18 cellular contexts compared by ENCODE assay signal in genomic region chr3:63442918-63443317, GRCh38.
DNase-seq lines count a peak whose midpoint lies in the region; ATAC-seq, FAIRE-seq and TF ChIP-seq lines count a peak whose summit lies in the region.
"Had no signal": no experiment of that assay in that cellular context is flagged by ENCODE, and none has a peak within 500 bp of the region (broad histone marks: within the 10 kb centered on the region; RNA-seq: fewer than 3 reads in every experiment).

No MANE protein-coding gene starts in this region.

- peak overlapping the region; percentile 5; the same call in 1 of the 2 replicates for H3K4me3 Mint-ChIP-seq in WTC11
- H3K4me3 Mint-ChIP-seq: CD4-positive, alpha-beta memory T cell had no signal

- H3K9me3 Mint-ChIP-seq in WTC11, result no peaks in the 10 kb centered on the region

- no peak for FAIRE-seq in GM19239 (lab: Jason Lieb, UNC)
- FAIRE-seq: A204.1, GM12892, RCC 7860 had no signal

- no peaks in the 10 kb centered on the region for H3K36me3 Mint-ChIP-seq in WTC11
- H3K36me3 Mint-ChIP-seq: CD4-positive, alpha-beta memory T cell had no signal

- POLR2A ChIA-PET in WTC11 (lab: Charles Lee), result no interaction called here

- peak; percentile 7 for DNase-seq in NCI-H748 (lab: John Stamatoyannopoulos, UW; ENCODE audit: unreplicated experiment)
- no peak for DNase-seq in NCI-H748 treated with DMSO at 0.1 percent for 48 hours (lab: John Stamatoyannopoulos, UW)
- DNase-seq in WTC11 (ENCODE audit: low spot score), result peak; percentile 14
- peak; percentile 73 for DNase-seq in left kidney (ENCODE audit: low read depth, low spot score)
- DNase-seq in Right ventricle myocardium superior, result no peak
- DNase-seq in GM13977 (ENCODE audit: low spot score), result no peak
- DNase-seq in GM19239 (ENCODE audit: insufficient read length, low spot score), result no peak
- DNase-seq: CD4-positive, alpha-beta memory T cell; DMS53; HCEC 1CT; KG1; NCI-H1417 treated with DMSO at 0.1 percent for 48 hours; NCI-H2029; NCI-H524 had no signal

- peak overlapping the region; percentile 67 for H3K27ac Mint-ChIP-seq in WTC11
- H3K27ac Mint-ChIP-seq: CD4-positive, alpha-beta memory T cell had no signal

- intact Hi-C loops in Right ventricle myocardium superior (cut with DNase I), result no loop called here

- peaks cover 86% of the 10 kb centered on the region for H3K4me1 Mint-ChIP-seq in WTC11

- no peak for TF ChIP-seq CTCF in WTC11 (IDR thresholded peaks at IDR 0.05)
- no peak for TF ChIP-seq CTCF in GM13977 (IDR thresholded peaks at IDR 0.05; ENCODE audit: extremely low read depth, insufficient read depth, missing control alignments)

- peak; percentile 65 for ATAC-seq in WTC11
- no peak for ATAC-seq in Right ventricle myocardium superior (ENCODE audit: poor library complexity)
- ATAC-seq: Right ventricle myocardium inferior had no signal

- in situ Hi-C loops in GM13977 (cut with MboI; ENCODE audit: low pct_unique_long_range_greater_than_20kb, low sequenced_read_pairs, unreplicated experiment), result no loop called here

- H3K27me3 Mint-ChIP-seq in WTC11 (ENCODE audit: low read depth), result no peaks in the 10 kb centered on the region

- CTCF ChIA-PET in WTC11 (lab: Charles Lee), result no interaction called here

TF ChIP-seq in WTC11, 78 proteins besides CTCF, POLR2A, EP300 and RAD21 (continues in another document):
- TF ChIP-seq ZBTB21 (CRISPR knock-in tag; IDR thresholded peaks at IDR 0.05; ENCODE audit: borderline replicate concordance) (no peak), SMAD4 (CRISPR knock-in tag; IDR thresholded peaks at IDR 0.05) (no peak), ZBTB43 (CRISPR knock-in tag; IDR thresholded peaks at IDR 0.05) (no peak), EMX1 (CRISPR knock-in tag; IDR thresholded peaks at IDR 0.05) (no peak), GTF2I (CRISPR knock-in tag; conservative IDR thresholded peaks at IDR 0.05) (no peak), CBFB (CRISPR knock-in tag; IDR thresholded peaks at IDR 0.05; ENCODE audit: low read depth) (no peak), ZNF317 (CRISPR knock-in tag; IDR thresholded peaks at IDR 0.05; ENCODE audit: borderline replicate concordance, low read depth) (no peak), NR2C2 (CRISPR knock-in tag; IDR thresholded peaks at IDR 0.05) (no peak), ATF1 (CRISPR knock-in tag; IDR thresholded peaks at IDR 0.05) (no peak), ELF4 (CRISPR knock-in tag; IDR thresholded peaks at IDR 0.05; ENCODE audit: low read depth) (no peak), ZNF532 (CRISPR knock-in tag; IDR thresholded peaks at IDR 0.05; ENCODE audit: borderline replicate concordance) (no peak), SMAD3 (CRISPR knock-in tag; IDR thresholded peaks at IDR 0.05; ENCODE audit: borderline replicate concordance) (no peak)
- TF ChIP-seq, protein P1, sequence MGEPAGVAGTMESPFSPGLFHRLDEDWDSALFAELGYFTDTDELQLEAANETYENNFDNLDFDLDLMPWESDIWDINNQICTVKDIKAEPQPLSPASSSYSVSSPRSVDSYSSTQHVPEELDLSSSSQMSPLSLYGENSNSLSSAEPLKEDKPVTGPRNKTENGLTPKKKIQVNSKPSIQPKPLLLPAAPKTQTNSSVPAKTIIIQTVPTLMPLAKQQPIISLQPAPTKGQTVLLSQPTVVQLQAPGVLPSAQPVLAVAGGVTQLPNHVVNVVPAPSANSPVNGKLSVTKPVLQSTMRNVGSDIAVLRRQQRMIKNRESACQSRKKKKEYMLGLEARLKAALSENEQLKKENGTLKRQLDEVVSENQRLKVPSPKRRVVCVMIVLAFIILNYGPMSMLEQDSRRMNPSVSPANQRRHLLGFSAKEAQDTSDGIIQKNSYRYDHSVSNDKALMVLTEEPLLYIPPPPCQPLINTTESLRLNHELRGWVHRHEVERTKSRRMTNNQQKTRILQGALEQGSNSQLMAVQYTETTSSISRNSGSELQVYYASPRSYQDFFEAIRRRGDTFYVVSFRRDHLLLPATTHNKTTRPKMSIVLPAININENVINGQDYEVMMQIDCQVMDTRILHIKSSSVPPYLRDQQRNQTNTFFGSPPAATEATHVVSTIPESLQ (CRISPR knock-in tag; IDR thresholded peaks at IDR 0.05), result no peak
- TF ChIP-seq, protein P2, sequence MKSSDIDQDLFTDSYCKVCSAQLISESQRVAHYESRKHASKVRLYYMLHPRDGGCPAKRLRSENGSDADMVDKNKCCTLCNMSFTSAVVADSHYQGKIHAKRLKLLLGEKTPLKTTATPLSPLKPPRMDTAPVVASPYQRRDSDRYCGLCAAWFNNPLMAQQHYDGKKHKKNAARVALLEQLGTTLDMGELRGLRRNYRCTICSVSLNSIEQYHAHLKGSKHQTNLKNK (CRISPR knock-in tag; IDR thresholded peaks at IDR 0.05), result no peak
- TF ChIP-seq, protein P3, sequence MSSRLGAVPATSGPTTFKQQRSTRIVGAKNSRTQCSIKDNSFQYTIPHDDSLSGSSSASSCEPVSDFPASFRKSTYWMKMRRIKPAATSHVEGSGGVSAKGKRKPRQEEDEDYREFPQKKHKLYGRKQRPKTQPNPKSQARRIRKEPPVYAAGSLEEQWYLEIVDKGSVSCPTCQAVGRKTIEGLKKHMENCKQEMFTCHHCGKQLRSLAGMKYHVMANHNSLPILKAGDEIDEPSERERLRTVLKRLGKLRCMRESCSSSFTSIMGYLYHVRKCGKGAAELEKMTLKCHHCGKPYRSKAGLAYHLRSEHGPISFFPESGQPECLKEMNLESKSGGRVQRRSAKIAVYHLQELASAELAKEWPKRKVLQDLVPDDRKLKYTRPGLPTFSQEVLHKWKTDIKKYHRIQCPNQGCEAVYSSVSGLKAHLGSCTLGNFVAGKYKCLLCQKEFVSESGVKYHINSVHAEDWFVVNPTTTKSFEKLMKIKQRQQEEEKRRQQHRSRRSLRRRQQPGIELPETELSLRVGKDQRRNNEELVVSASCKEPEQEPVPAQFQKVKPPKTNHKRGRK (CRISPR knock-in tag; IDR thresholded peaks at IDR 0.05; ENCODE audit: borderline replicate concordance), result no peak
- TF ChIP-seq, protein P4, sequence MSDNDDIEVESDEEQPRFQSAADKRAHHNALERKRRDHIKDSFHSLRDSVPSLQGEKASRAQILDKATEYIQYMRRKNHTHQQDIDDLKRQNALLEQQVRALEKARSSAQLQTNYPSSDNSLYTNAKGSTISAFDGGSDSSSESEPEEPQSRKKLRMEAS (CRISPR knock-in tag; IDR thresholded peaks at IDR 0.05), result no peak
- TF ChIP-seq, protein P5, sequence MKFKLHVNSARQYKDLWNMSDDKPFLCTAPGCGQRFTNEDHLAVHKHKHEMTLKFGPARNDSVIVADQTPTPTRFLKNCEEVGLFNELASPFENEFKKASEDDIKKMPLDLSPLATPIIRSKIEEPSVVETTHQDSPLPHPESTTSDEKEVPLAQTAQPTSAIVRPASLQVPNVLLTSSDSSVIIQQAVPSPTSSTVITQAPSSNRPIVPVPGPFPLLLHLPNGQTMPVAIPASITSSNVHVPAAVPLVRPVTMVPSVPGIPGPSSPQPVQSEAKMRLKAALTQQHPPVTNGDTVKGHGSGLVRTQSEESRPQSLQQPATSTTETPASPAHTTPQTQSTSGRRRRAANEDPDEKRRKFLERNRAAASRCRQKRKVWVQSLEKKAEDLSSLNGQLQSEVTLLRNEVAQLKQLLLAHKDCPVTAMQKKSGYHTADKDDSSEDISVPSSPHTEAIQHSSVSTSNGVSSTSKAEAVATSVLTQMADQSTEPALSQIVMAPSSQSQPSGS (CRISPR knock-in tag; IDR thresholded peaks at IDR 0.05; ENCODE audit: borderline replicate concordance, low read depth), result no peak

Comparison
In these comparisons a context has a peak if more than half of its experiments do, and no peak if none do; other contexts are left out.
1. DNase-seq: peak in NCI-H748 (single experiment), WTC11 (single experiment) and left kidney (single experiment); none in NCI-H748 treated with DMSO at 0.1 percent for 48 hours (single experiment), Right ventricle myocardium superior (single experiment), GM13977 (single experiment) and GM19239 (single experiment).